8 cellular contexts compared by ENCODE assay signal in genomic region chr17:40068917-40069750, GRCh38. TPM values are rescaled to one million over a fixed set of nuclear protein-coding genes. Genes with fewer than 3 reads are reported as not detected.
DNase-seq lines count a peak whose midpoint lies in the region; ATAC-seq and TF ChIP-seq lines count a peak whose summit lies in the region.

No MANE protein-coding gene starts in this region.

- peaks cover 87% of the 10 kb centered on the region for H3K4me1 Mint-ChIP-seq in CD8-positive, alpha-beta T cell (ENCODE audit: low read depth)

- TF ChIP-seq CTCF in CD8-positive, alpha-beta T cell (IDR thresholded peaks at IDR 0.05) = peak; percentile 41
- TF ChIP-seq CTCF in transverse colon (IDR thresholded peaks at IDR 0.05) = no peak

- intact Hi-C loops in CD8-positive, alpha-beta T cell (cut with DNase I, micrococcal nuclease) = loop anchor here in 1 of 2 experiments (1.0 kb wide), 1 partner anchor 15 kb away; the partner anchor contains the start of gene MED24
- intact Hi-C loops in cardiac septum (cut with DNase I) = loop anchor here (2.0 kb wide), 1 partner anchor 42 kb away; no protein-coding TSS in a partner anchor
- intact Hi-C loops in posterior vena cava (cut with DNase I) = loop anchor here in 1 of 2 donors (10.0 kb wide), 1 partner anchor 46 kb away; no protein-coding TSS in a partner anchor
- intact Hi-C loops in transverse colon (cut with DNase I; ENCODE audit: low total_unique reads) = no loop called here

- 0 to 3% methylated on average over 6 to 13 of the region's 14 CpGs for WGBS in transverse colon (ENCODE audit: low coverage in 1 of 2), 2 donors

- ATAC-seq in CD8-positive, alpha-beta T cell = peak; percentile 63
- peak; percentile 75 to 80 for ATAC-seq in activated naive CD4-positive, alpha-beta T cell treated with anti-CD3 and anti-CD28 coated beads, Interleukin-2, amount 50 U/mL, for 72 hours

- H3K36me3 Mint-ChIP-seq in CD8-positive, alpha-beta T cell = peaks cover 6% of the 10 kb centered on the region
- no peaks in the 10 kb centered on the region for H3K36me3 Mint-ChIP-seq in activated naive CD4-positive, alpha-beta T cell treated with anti-CD3 and anti-CD28 coated beads, Interleukin-2, amount 50 U/mL, for 72 hours

- no peaks in the 10 kb centered on the region for H3K27me3 Mint-ChIP-seq in CD8-positive, alpha-beta T cell (ENCODE audit: low read depth)

- in situ Hi-C loops in transverse colon (cut with MboI; ENCODE audit: low pct_ligation_motif_present in 1 of 4, low pct_unique_long_range_greater_than_20kb in 1 of 4, low sequenced_read_pairs in 3 of 4) = loop anchor here in 1 of 4 donors (10.0 kb wide), 1 partner anchor 46 kb away; no protein-coding TSS in a partner anchor

- H3K27me3 ChIP-seq in CD8-positive, alpha-beta T cell (ENCODE audit: insufficient read depth, low read length) = no peaks in the 10 kb centered on the region
- H3K27me3 ChIP-seq in transverse colon = no peaks in the 10 kb centered on the region

- peaks cover 89% of the 10 kb centered on the region for H3K4me1 ChIP-seq in CD8-positive, alpha-beta T cell (ENCODE audit: insufficient read depth, low read length)
- H3K4me1 ChIP-seq in transverse colon = peaks cover 84 to 98% (median 92%) of the 10 kb centered on the region in 4 donors

- peak overlapping the region; percentile 84 for H3K4me3 Mint-ChIP-seq in CD8-positive, alpha-beta T cell

- H3K9me3 Mint-ChIP-seq in CD8-positive, alpha-beta T cell = no peaks in the 10 kb centered on the region
- H3K9me3 Mint-ChIP-seq in activated naive CD4-positive, alpha-beta T cell treated with anti-CD3 and anti-CD28 coated beads, Interleukin-2, amount 50 U/mL, for 72 hours = peaks cover 0 to 4% of the 10 kb centered on the region in 2 donors

- H3K4me3 ChIP-seq in CD8-positive, alpha-beta T cell (ENCODE audit: low read depth, low read length) = peak overlapping the region; percentile 40
- H3K4me3 ChIP-seq in transverse colon = peak overlapping the region in 2 of 4 donors; percentile 25 to 36

- peak; percentile 55 to 86 (median 77) for DNase-seq in CD8-positive, alpha-beta T cell
- DNase-seq in Kasumi-1 (lab: John Stamatoyannopoulos, UW) (peak; percentile 63 to 66), SKM-1 treated with dmso at 0.1 percent for 144 hours (lab: John Stamatoyannopoulos, UW; ENCODE audit: unreplicated experiment) (peak; percentile 45), cardiac septum (ENCODE audit: low spot score) (peak; percentile 95), posterior vena cava (ENCODE audit: low spot score) (peak; percentile 96), transverse colon (peak; percentile 87), HPDE6-E6E7 (ENCODE audit: extremely low spot score) (no peak)
- DNase-seq in activated naive CD4-positive, alpha-beta T cell treated with anti-CD3 and anti-CD28 coated beads, Interleukin-2, amount 50 U/mL, for 72 hours (ENCODE audit: low spot score in 2 of 2) = peak; percentile 76 to 78

- H3K27ac ChIP-seq in CD8-positive, alpha-beta T cell (ENCODE audit: low read depth, low read length) = peak overlapping the region; percentile 18
- peak overlapping the region; percentile 90 to 98 (median 96) for H3K27ac ChIP-seq in transverse colon

- CTCF ChIA-PET in CD8-positive, alpha-beta T cell (lab: Charles Lee) = interaction anchor here (0.8 to 24.7 kb wide), 12 partner anchors 10 to 71 kb away, joined by 3 to 402 read pairs (median 4); partner anchors contain the start of gene CASC3

- POLR2A ChIA-PET in CD8-positive, alpha-beta T cell (lab: Charles Lee) = interaction anchor here (0.5 to 9.7 kb wide), 8 partner anchors 17 to 1620 kb away, joined by 3 to 56 read pairs (median 3); no protein-coding TSS in a partner anchor

- H3K27ac Mint-ChIP-seq in CD8-positive, alpha-beta T cell = peak overlapping the region; percentile 96
- H3K27ac Mint-ChIP-seq in activated naive CD4-positive, alpha-beta T cell treated with anti-CD3 and anti-CD28 coated beads, Interleukin-2, amount 50 U/mL, for 72 hours = peak overlapping the region; percentile 91 to 93

- H3K36me3 ChIP-seq in CD8-positive, alpha-beta T cell (ENCODE audit: insufficient read depth, low read length) = no peaks in the 10 kb centered on the region
- H3K36me3 ChIP-seq in transverse colon = no peaks in the 10 kb centered on the region

- peak; percentile 18 for TF ChIP-seq POLR2A in transverse colon (IDR thresholded peaks at IDR 0.05)

- H3K9me3 ChIP-seq in CD8-positive, alpha-beta T cell (ENCODE audit: low read length) = no peaks in the 10 kb centered on the region
- H3K9me3 ChIP-seq in transverse colon = no peaks in the 10 kb centered on the region

- no peak for TF ChIP-seq EP300 in transverse colon (IDR thresholded peaks at IDR 0.05; ENCODE audit: low read depth)

RNA-seq across cellular contexts. Expression of gene THRA, which starts 6.4 kb away (rescaled TPM):
- total RNA-seq in CD8-positive, alpha-beta T cell = 10 to 100 TPM; 34.6 to 35.7 TPM
- total RNA-seq in activated naive CD4-positive, alpha-beta T cell treated with anti-CD3 and anti-CD28 coated beads, Interleukin-2, amount 50 U/mL, for 72 hours = 10 to 100 TPM; 14.5 to 19.3 TPM
- total RNA-seq in cardiac septum (66.8 TPM), posterior vena cava (10 to 100 TPM; 50.8 to 65.8 TPM), transverse colon (10 to 100 TPM; 32.6 to 82.6 (median 58.6) TPM)

RNA-seq across cellular contexts. Expression of gene MED24, which starts 14.9 kb away (rescaled TPM):
- 100 to 1,000 TPM; 103 to 104 TPM for total RNA-seq in CD8-positive, alpha-beta T cell
- 100 to 1,000 TPM; 106 to 133 TPM for total RNA-seq in activated naive CD4-positive, alpha-beta T cell treated with anti-CD3 and anti-CD28 coated beads, Interleukin-2, amount 50 U/mL, for 72 hours
- total RNA-seq in cardiac septum = 56.4 TPM
- 10 to 100 TPM; 46.2 to 53.2 TPM for total RNA-seq in posterior vena cava
- 100 to 1,000 TPM in 2 of 4 donors, 10 to 100 TPM in 2; 64.3 to 294 (median 112) TPM for total RNA-seq in transverse colon

RNA-seq across cellular contexts. Expression of gene NR1D1, which starts 31.3 kb away (rescaled TPM):
- 10 to 100 TPM; 24.1 to 25.6 TPM for total RNA-seq in CD8-positive, alpha-beta T cell
- total RNA-seq in activated naive CD4-positive, alpha-beta T cell treated with anti-CD3 and anti-CD28 coated beads, Interleukin-2, amount 50 U/mL, for 72 hours = 10 to 100 TPM in 1 of 2 donors, 1 to 10 TPM in 1; 4.8 to 26.7 TPM
- 25.8 TPM for total RNA-seq in cardiac septum
- total RNA-seq in posterior vena cava = 10 to 100 TPM; 20.2 to 24.2 TPM
- 10 to 100 TPM in 1 of 4 donors, 1 to 10 TPM in 3; 4.8 to 18.0 (median 7.3) TPM for total RNA-seq in transverse colon

RNA-seq across cellular contexts. Expression of gene MSL1, which starts 52.6 kb away (rescaled TPM):
- total RNA-seq in CD8-positive, alpha-beta T cell = 10 to 100 TPM; 43.8 to 46.6 TPM
- total RNA-seq in activated naive CD4-positive, alpha-beta T cell treated with anti-CD3 and anti-CD28 coated beads, Interleukin-2, amount 50 U/mL, for 72 hours = 100 to 1,000 TPM in 1 of 2 donors, 10 to 100 TPM in 1; 83.4 to 140 TPM
- total RNA-seq in cardiac septum = 53.7 TPM
- total RNA-seq in posterior vena cava = 10 to 100 TPM; 66.7 to 68.8 TPM
- total RNA-seq in transverse colon = 100 to 1,000 TPM in 2 of 4 donors, 10 to 100 TPM in 2; 73.9 to 258 (median 90.6) TPM

RNA-seq across cellular contexts. Expression of gene CSF3, which starts 53.9 kb away (rescaled TPM):
- not detected for total RNA-seq in CD8-positive, alpha-beta T cell
- total RNA-seq in activated naive CD4-positive, alpha-beta T cell treated with anti-CD3 and anti-CD28 coated beads, Interleukin-2, amount 50 U/mL, for 72 hours = not detected
- total RNA-seq in cardiac septum (not detected), posterior vena cava (10 to 100 TPM in 1 of 2 donors, under 1 TPM in 1; 0.69 to 15.3 TPM), transverse colon (10 to 100 TPM in 1 of 4 donors, 1 to 10 TPM in 1, not detected in 2; 2.6 to 38.9 TPM)
